ENCODE assay signal across 8 cellular contexts in genomic region chr11:83195176-83195531, GRCh38. TPM values are rescaled to one million over a fixed set of nuclear protein-coding genes. Genes with fewer than 3 reads are reported as not detected.
DNase-seq lines count a peak whose midpoint lies in the region; ATAC-seq and TF ChIP-seq lines count a peak whose summit lies in the region.

No MANE protein-coding gene starts in this region.

- no peaks in the 10 kb centered on the region for H3K9me3 Mint-ChIP-seq in mesothelial cell of epicardium

- peaks cover 26% of the 10 kb centered on the region for H3K4me1 Mint-ChIP-seq in mesothelial cell of epicardium

- in situ Hi-C loops in astrocyte of the spinal cord (cut with HindIII; ENCODE audit: low sequenced_read_pairs) = no loop called here

- peak overlapping the region; percentile 99 for H3K27ac Mint-ChIP-seq in mesothelial cell of epicardium

- DNase-seq in AG09309 (ENCODE audit: low read depth) (no peak), HT-29 (ENCODE audit: low spot score) (peak; percentile 47), astrocyte of the spinal cord (ENCODE audit: low read depth, low spot score) (no peak), mesothelial cell of epicardium (ENCODE audit: low spot score in 2 of 2, unreplicated experiment in 2 of 2) (no peak), NCI-H2081 treated with DMSO at 0.1 percent for 48 hours (lab: John Stamatoyannopoulos, UW) (no peak), NCI-H2171 (lab: John Stamatoyannopoulos, UW) (no peak), NCI-H2029 (lab: John Stamatoyannopoulos, UW) (no peak)

- ATAC-seq in GM18517 (IDR thresholded peaks at IDR 0.05; ENCODE audit: unreplicated experiment) = no peak

- no peaks in the 10 kb centered on the region for H3K27me3 Mint-ChIP-seq in mesothelial cell of epicardium (ENCODE audit: low read depth)

- H3K36me3 Mint-ChIP-seq in mesothelial cell of epicardium = peaks cover 8% of the 10 kb centered on the region

- TF ChIP-seq CTCF in AG09309 (IDR thresholded peaks at IDR 0.05; ENCODE audit: control insufficient read depth, insufficient read depth, low read depth, low read length, missing control alignments) (no peak), astrocyte of the spinal cord (IDR thresholded peaks at IDR 0.05; ENCODE audit: low read depth, low read length) (peak; percentile 2), mesothelial cell of epicardium (IDR thresholded peaks at IDR 0.05; ENCODE audit: unreplicated experiment) (no peak)

- H3K4me3 Mint-ChIP-seq in mesothelial cell of epicardium = peak overlapping the region; percentile 98

- H3K4me3 ChIP-seq in AG09309 (ENCODE audit: control insufficient read depth, low read depth, low read length) (peak overlapping the region; percentile 56), astrocyte of the spinal cord (ENCODE audit: low read depth, low read length) (peak overlapping the region; percentile 69)

RNA-seq across cellular contexts. Expression of gene ANKRD42, which starts 1.6 kb away (rescaled TPM):
- 4.6 and 6.2 TPM in 2 replicates for total RNA-seq in HT-29 (2014; rRNA removed; shearing (Covaris generic))
- 6.9 to 7.8 TPM (median 7.0 TPM) in 3 replicates for total RNA-seq in mesothelial cell of epicardium

RNA-seq across cellular contexts. Expression of gene PCF11, which starts 38.2 kb away (rescaled TPM):
- total RNA-seq in HT-29 (2014; rRNA removed; shearing (Covaris generic)) = 44.6 and 58.3 TPM in 2 replicates
- total RNA-seq in mesothelial cell of epicardium = 73.2 to 77.1 TPM (median 74.2 TPM) in 3 replicates
